Comparison of ENCODE assay signal across 2 cellular contexts in genomic region chr1:40887012-40887378, GRCh38.
TF ChIP-seq lines count a peak whose summit lies in the region.

No MANE protein-coding gene starts in this region.

TF ChIP-seq in GM12891, 5 proteins besides CTCF, POLR2A, EP300 and RAD21:
- TF ChIP-seq SPI1 (IDR thresholded peaks at IDR 0.05; ENCODE audit: low read depth, low read length), result 0 out of 2 replicates have a peak, but pooled peaks have one; percentile 2
- TF ChIP-seq POU2F2 (IDR thresholded peaks at IDR 0.05; ENCODE audit: low read depth, low read length), result no peak
- no peak for TF ChIP-seq PAX5 (IDR thresholded peaks at IDR 0.05; ENCODE audit: insufficient read depth, low read length, severe bottlenecking)
- TF ChIP-seq POLR2AphosphoS5 (IDR thresholded peaks at IDR 0.05; ENCODE audit: low read depth, low read length), result no peak
- TF ChIP-seq TAF1 (IDR thresholded peaks at IDR 0.05; ENCODE audit: low read depth, low read length), result no peak

TF ChIP-seq in H1, 55 proteins besides CTCF, POLR2A, EP300 and RAD21:
- TF ChIP-seq NRF1 (IDR thresholded peaks at IDR 0.05; ENCODE audit: low read depth, low read length) (no peak), BCL11A (IDR thresholded peaks at IDR 0.05; ENCODE audit: low read depth in 2 of 2, low read length in 2 of 2) (no peak), KDM4A (IDR thresholded peaks at IDR 0.05; ENCODE audit: low read depth, low read length, severe bottlenecking) (no peak), TCF12 (IDR thresholded peaks at IDR 0.05; ENCODE audit: low read depth, low read length) (no peak), TAF7 (optimal IDR thresholded peaks at IDR 0.05; ENCODE audit: borderline replicate concordance, low read depth, low read length) (no peak), SIRT6 (IDR thresholded peaks at IDR 0.05; ENCODE audit: low read length) (no peak), TAF1 (IDR thresholded peaks at IDR 0.05; ENCODE audit: low read depth, low read length) (no peak), CEBPB (IDR thresholded peaks at IDR 0.05; ENCODE audit: low read depth, low read length) (no peak), SP2 (IDR thresholded peaks at IDR 0.05; ENCODE audit: low read length) (no peak), NANOG (IDR thresholded peaks at IDR 0.05; ENCODE audit: insufficient read depth, low read depth, low read length, poor library complexity, severe bottlenecking) (no peak), GTF2F1 (IDR thresholded peaks at IDR 0.05; ENCODE audit: borderline replicate concordance, low read depth, low read length) (no peak)
- TF ChIP-seq, protein P1, sequence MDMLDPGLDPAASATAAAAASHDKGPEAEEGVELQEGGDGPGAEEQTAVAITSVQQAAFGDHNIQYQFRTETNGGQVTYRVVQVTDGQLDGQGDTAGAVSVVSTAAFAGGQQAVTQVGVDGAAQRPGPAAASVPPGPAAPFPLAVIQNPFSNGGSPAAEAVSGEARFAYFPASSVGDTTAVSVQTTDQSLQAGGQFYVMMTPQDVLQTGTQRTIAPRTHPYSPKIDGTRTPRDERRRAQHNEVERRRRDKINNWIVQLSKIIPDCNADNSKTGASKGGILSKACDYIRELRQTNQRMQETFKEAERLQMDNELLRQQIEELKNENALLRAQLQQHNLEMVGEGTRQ (IDR thresholded peaks at IDR 0.05; ENCODE audit: low read length), result no peak
